In genomic region chr2:217915706-217916105, GRCh38 we compare ENCODE assay signal across 1 cellular context.
TF ChIP-seq lines count a peak whose summit lies in the region.

No MANE protein-coding gene starts in this region.

TF ChIP-seq in H1, 55 proteins besides CTCF, POLR2A, EP300 and RAD21 (continued from another document):
- TF ChIP-seq MAFK (IDR thresholded peaks at IDR 0.05; ENCODE audit: low read depth, low read length) = no peak
- TF ChIP-seq BCL11A (IDR thresholded peaks at IDR 0.05; ENCODE audit: low read depth in 2 of 2, low read length in 2 of 2) = no peak
- no peak for TF ChIP-seq SIN3A (conservative IDR thresholded peaks at IDR 0.05 in 1 of 2, IDR thresholded peaks at IDR 0.05 in 1 of 2; ENCODE audit: low read depth in 1 of 2, low read length in 2 of 2)
- TF ChIP-seq SAP30 (IDR thresholded peaks at IDR 0.05; ENCODE audit: insufficient read depth, insufficient replicate concordance, low read length) = no peak
- TF ChIP-seq GTF2F1 (IDR thresholded peaks at IDR 0.05; ENCODE audit: borderline replicate concordance, low read depth, low read length) = no peak
- TF ChIP-seq POU5F1 (IDR thresholded peaks at IDR 0.05; ENCODE audit: low read depth, low read length) = no peak
